2 cellular contexts compared by ENCODE assay signal in the genomic region with DNA sequence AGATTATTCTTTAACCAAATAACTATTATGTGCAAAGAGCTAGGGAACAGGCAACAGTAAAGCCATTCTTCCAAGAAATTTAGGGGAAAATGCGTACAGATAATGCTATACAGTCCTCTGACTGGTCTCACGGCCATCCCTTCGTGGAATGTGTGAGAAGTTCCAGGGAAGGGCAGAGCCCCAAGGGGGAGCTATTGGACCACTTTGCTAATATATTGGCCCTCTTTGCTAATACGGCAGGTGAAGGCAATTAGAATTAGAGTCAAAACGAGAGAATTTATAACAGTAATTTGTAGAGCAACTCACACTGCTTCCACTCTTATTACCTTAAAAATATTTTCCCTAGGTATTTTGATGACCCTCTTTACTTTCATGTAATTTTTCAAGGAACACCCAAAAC.
TF ChIP-seq lines count a peak whose summit lies in the region.

No MANE protein-coding gene starts in this region.

TF ChIP-seq in GM12878, 131 proteins besides CTCF, POLR2A, EP300 and RAD21 (continued from another document):
- TF ChIP-seq, protein P1, sequence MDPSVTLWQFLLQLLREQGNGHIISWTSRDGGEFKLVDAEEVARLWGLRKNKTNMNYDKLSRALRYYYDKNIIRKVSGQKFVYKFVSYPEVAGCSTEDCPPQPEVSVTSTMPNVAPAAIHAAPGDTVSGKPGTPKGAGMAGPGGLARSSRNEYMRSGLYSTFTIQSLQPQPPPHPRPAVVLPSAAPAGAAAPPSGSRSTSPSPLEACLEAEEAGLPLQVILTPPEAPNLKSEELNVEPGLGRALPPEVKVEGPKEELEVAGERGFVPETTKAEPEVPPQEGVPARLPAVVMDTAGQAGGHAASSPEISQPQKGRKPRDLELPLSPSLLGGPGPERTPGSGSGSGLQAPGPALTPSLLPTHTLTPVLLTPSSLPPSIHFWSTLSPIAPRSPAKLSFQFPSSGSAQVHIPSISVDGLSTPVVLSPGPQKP (IDR thresholded peaks at IDR 0.05; ENCODE audit: low read depth, low read length): no peak
- no peak for TF ChIP-seq RFX5 (IDR thresholded peaks at IDR 0.05; ENCODE audit: low read depth, low read length)
- TF ChIP-seq HCFC1 (IDR thresholded peaks at IDR 0.05; ENCODE audit: low read length): no peak
- TF ChIP-seq, protein P2, sequence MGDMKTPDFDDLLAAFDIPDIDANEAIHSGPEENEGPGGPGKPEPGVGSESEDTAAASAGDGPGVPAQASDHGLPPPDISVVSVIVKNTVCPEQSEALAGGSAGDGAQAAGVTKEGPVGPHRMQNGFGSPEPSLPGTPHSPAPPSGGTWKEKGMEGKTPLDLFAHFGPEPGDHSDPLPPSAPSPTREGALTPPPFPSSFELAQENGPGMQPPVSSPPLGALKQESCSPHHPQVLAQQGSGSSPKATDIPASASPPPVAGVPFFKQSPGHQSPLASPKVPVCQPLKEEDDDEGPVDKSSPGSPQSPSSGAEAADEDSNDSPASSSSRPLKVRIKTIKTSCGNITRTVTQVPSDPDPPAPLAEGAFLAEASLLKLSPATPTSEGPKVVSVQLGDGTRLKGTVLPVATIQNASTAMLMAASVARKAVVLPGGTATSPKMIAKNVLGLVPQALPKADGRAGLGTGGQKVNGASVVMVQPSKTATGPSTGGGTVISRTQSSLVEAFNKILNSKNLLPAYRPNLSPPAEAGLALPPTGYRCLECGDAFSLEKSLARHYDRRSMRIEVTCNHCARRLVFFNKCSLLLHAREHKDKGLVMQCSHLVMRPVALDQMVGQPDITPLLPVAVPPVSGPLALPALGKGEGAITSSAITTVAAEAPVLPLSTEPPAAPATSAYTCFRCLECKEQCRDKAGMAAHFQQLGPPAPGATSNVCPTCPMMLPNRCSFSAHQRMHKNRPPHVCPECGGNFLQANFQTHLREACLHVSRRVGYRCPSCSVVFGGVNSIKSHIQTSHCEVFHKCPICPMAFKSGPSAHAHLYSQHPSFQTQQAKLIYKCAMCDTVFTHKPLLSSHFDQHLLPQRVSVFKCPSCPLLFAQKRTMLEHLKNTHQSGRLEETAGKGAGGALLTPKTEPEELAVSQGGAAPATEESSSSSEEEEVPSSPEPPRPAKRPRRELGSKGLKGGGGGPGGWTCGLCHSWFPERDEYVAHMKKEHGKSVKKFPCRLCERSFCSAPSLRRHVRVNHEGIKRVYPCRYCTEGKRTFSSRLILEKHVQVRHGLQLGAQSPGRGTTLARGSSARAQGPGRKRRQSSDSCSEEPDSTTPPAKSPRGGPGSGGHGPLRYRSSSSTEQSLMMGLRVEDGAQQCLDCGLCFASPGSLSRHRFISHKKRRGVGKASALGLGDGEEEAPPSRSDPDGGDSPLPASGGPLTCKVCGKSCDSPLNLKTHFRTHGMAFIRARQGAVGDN (IDR thresholded peaks at IDR 0.05): no peak
- no peak for TF ChIP-seq HDAC2 (IDR thresholded peaks at IDR 0.05)
- TF ChIP-seq, protein P3, sequence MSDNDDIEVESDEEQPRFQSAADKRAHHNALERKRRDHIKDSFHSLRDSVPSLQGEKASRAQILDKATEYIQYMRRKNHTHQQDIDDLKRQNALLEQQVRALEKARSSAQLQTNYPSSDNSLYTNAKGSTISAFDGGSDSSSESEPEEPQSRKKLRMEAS (IDR thresholded peaks at IDR 0.05; ENCODE audit: low read depth, low read length): no peak
- no peak for TF ChIP-seq RB1 (IDR thresholded peaks at IDR 0.05; ENCODE audit: borderline replicate concordance)
- TF ChIP-seq TAF1 (IDR thresholded peaks at IDR 0.05; ENCODE audit: borderline replicate concordance, low read depth, low read length): no peak
- no peak for TF ChIP-seq ZNF274 (IDR thresholded peaks at IDR 0.05; ENCODE audit: insufficient read depth, insufficient read length)
- TF ChIP-seq GATAD2B (conservative IDR thresholded peaks at IDR 0.05; ENCODE audit: low read depth): no peak
- no peak for TF ChIP-seq SP1 (IDR thresholded peaks at IDR 0.05; ENCODE audit: low read depth, low read length)

TF ChIP-seq in neural cell, 6 proteins besides CTCF, POLR2A, EP300 and RAD21 (continued from another document):
- TF ChIP-seq, protein P4, sequence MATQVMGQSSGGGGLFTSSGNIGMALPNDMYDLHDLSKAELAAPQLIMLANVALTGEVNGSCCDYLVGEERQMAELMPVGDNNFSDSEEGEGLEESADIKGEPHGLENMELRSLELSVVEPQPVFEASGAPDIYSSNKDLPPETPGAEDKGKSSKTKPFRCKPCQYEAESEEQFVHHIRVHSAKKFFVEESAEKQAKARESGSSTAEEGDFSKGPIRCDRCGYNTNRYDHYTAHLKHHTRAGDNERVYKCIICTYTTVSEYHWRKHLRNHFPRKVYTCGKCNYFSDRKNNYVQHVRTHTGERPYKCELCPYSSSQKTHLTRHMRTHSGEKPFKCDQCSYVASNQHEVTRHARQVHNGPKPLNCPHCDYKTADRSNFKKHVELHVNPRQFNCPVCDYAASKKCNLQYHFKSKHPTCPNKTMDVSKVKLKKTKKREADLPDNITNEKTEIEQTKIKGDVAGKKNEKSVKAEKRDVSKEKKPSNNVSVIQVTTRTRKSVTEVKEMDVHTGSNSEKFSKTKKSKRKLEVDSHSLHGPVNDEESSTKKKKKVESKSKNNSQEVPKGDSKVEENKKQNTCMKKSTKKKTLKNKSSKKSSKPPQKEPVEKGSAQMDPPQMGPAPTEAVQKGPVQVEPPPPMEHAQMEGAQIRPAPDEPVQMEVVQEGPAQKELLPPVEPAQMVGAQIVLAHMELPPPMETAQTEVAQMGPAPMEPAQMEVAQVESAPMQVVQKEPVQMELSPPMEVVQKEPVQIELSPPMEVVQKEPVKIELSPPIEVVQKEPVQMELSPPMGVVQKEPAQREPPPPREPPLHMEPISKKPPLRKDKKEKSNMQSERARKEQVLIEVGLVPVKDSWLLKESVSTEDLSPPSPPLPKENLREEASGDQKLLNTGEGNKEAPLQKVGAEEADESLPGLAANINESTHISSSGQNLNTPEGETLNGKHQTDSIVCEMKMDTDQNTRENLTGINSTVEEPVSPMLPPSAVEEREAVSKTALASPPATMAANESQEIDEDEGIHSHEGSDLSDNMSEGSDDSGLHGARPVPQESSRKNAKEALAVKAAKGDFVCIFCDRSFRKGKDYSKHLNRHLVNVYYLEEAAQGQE (IDR thresholded peaks at IDR 0.05; ENCODE audit: borderline replicate concordance): no peak
